ENCODE assay signal across 1 cellular context in the genomic region with DNA sequence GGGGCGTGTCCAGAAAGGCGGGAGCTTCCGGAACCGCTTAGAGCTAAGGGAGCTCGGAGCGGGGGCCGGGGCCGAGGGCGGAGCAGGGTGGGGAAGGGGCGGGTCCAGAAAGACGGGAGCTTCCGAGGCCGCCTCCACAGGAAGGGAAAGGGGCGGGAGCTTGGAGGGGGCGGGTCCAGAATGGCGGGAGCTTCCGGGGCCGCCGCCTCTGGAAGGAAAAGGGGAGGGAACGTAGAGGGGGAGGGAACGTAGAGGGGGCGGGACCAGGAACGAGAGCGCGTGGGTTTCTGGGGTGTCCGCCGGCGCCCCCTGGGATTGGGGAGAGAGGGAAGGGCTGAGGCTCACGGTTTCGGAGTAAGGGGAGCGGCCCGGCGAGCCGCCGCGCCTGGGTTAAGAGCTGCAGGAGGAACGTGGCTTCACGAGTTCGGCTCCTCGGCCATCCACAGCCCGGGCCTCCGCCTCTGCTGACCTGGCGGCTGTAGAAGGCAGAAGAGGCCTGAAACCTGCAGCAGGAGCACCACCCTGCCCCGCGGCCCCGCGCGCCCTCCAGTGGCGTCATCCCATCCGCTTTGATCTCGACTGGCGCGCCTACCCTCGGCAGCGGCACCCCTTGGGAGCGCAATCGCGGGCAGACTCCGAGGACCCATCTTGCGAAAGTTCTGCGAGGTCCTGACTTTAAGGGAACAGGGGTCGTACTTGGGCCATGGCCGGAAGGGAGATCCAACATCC.
TF ChIP-seq lines count a peak whose summit lies in the region.

No MANE protein-coding gene starts in this region.

TF ChIP-seq in HEK293, 187 proteins besides CTCF, POLR2A, EP300 and RAD21 (continued from another document and continues in another):
- TF ChIP-seq, protein P1, sequence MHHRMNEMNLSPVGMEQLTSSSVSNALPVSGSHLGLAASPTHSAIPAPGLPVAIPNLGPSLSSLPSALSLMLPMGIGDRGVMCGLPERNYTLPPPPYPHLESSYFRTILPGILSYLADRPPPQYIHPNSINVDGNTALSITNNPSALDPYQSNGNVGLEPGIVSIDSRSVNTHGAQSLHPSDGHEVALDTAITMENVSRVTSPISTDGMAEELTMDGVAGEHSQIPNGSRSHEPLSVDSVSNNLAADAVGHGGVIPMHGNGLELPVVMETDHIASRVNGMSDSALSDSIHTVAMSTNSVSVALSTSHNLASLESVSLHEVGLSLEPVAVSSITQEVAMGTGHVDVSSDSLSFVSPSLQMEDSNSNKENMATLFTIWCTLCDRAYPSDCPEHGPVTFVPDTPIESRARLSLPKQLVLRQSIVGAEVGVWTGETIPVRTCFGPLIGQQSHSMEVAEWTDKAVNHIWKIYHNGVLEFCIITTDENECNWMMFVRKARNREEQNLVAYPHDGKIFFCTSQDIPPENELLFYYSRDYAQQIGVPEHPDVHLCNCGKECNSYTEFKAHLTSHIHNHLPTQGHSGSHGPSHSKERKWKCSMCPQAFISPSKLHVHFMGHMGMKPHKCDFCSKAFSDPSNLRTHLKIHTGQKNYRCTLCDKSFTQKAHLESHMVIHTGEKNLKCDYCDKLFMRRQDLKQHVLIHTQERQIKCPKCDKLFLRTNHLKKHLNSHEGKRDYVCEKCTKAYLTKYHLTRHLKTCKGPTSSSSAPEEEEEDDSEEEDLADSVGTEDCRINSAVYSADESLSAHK (tag by site-specific recombination; IDR thresholded peaks at IDR 0.05) = peak; percentile 64
- TF ChIP-seq GFI1B (tag by site-specific recombination; IDR thresholded peaks at IDR 0.05) (0 out of 2 replicates have a peak, but pooled peaks have one; percentile 22), GLI2 (tag by site-specific recombination; IDR thresholded peaks at IDR 0.05; ENCODE audit: borderline replicate concordance, low read depth) (no peak), ZNF596 (tag by site-specific recombination; IDR thresholded peaks at IDR 0.05) (no peak), ZNF292 (tag by site-specific recombination; IDR thresholded peaks at IDR 0.05; ENCODE audit: borderline replicate concordance, low read depth) (no peak), ZNF645 (tag by site-specific recombination; IDR thresholded peaks at IDR 0.05) (no peak), SP3 (tag by site-specific recombination; IDR thresholded peaks at IDR 0.05) (peak; percentile 97), OVOL3 (tag by site-specific recombination; IDR thresholded peaks at IDR 0.05) (peak; percentile 80), ZNF280D (tag by site-specific recombination; IDR thresholded peaks at IDR 0.05) (no peak), REST (tag by site-specific recombination; IDR thresholded peaks at IDR 0.05) (no peak; the same call in 1 of the 2 replicates), SP2 (tag by site-specific recombination; IDR thresholded peaks at IDR 0.05) (peak; percentile 96), KLF1 (tag by site-specific recombination; IDR thresholded peaks at IDR 0.05) (peak; percentile 92), ZNF560 (tag by site-specific recombination; IDR thresholded peaks at IDR 0.05; ENCODE audit: borderline replicate concordance) (no peak), ZNF510 (tag by site-specific recombination; IDR thresholded peaks at IDR 0.05; ENCODE audit: insufficient replicate concordance) (no peak), ZEB2 (tag by site-specific recombination; IDR thresholded peaks at IDR 0.05) (peak; percentile 91), ZNF48 (tag by site-specific recombination; IDR thresholded peaks at IDR 0.05) (no peak), ZNF2 (tag by site-specific recombination; IDR thresholded peaks at IDR 0.05) (peak; percentile 99)
- TF ChIP-seq, protein P2, sequence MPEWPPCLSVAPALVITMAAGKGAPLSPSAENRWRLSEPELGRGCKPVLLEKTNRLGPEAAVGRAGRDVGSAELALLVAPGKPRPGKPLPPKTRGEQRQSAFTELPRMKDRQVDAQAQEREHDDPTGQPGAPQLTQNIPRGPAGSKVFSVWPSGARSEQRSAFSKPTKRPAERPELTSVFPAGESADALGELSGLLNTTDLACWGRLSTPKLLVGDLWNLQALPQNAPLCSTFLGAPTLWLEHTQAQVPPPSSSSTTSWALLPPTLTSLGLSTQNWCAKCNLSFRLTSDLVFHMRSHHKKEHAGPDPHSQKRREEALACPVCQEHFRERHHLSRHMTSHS (tag by site-specific recombination; IDR thresholded peaks at IDR 0.05) = no peak; the same call in 1 of the 2 replicates
- TF ChIP-seq, protein P3, sequence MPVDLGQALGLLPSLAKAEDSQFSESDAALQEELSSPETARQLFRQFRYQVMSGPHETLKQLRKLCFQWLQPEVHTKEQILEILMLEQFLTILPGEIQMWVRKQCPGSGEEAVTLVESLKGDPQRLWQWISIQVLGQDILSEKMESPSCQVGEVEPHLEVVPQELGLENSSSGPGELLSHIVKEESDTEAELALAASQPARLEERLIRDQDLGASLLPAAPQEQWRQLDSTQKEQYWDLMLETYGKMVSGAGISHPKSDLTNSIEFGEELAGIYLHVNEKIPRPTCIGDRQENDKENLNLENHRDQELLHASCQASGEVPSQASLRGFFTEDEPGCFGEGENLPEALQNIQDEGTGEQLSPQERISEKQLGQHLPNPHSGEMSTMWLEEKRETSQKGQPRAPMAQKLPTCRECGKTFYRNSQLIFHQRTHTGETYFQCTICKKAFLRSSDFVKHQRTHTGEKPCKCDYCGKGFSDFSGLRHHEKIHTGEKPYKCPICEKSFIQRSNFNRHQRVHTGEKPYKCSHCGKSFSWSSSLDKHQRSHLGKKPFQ (tag by site-specific recombination; IDR thresholded peaks at IDR 0.05) = no peak
- TF ChIP-seq, protein P4, sequence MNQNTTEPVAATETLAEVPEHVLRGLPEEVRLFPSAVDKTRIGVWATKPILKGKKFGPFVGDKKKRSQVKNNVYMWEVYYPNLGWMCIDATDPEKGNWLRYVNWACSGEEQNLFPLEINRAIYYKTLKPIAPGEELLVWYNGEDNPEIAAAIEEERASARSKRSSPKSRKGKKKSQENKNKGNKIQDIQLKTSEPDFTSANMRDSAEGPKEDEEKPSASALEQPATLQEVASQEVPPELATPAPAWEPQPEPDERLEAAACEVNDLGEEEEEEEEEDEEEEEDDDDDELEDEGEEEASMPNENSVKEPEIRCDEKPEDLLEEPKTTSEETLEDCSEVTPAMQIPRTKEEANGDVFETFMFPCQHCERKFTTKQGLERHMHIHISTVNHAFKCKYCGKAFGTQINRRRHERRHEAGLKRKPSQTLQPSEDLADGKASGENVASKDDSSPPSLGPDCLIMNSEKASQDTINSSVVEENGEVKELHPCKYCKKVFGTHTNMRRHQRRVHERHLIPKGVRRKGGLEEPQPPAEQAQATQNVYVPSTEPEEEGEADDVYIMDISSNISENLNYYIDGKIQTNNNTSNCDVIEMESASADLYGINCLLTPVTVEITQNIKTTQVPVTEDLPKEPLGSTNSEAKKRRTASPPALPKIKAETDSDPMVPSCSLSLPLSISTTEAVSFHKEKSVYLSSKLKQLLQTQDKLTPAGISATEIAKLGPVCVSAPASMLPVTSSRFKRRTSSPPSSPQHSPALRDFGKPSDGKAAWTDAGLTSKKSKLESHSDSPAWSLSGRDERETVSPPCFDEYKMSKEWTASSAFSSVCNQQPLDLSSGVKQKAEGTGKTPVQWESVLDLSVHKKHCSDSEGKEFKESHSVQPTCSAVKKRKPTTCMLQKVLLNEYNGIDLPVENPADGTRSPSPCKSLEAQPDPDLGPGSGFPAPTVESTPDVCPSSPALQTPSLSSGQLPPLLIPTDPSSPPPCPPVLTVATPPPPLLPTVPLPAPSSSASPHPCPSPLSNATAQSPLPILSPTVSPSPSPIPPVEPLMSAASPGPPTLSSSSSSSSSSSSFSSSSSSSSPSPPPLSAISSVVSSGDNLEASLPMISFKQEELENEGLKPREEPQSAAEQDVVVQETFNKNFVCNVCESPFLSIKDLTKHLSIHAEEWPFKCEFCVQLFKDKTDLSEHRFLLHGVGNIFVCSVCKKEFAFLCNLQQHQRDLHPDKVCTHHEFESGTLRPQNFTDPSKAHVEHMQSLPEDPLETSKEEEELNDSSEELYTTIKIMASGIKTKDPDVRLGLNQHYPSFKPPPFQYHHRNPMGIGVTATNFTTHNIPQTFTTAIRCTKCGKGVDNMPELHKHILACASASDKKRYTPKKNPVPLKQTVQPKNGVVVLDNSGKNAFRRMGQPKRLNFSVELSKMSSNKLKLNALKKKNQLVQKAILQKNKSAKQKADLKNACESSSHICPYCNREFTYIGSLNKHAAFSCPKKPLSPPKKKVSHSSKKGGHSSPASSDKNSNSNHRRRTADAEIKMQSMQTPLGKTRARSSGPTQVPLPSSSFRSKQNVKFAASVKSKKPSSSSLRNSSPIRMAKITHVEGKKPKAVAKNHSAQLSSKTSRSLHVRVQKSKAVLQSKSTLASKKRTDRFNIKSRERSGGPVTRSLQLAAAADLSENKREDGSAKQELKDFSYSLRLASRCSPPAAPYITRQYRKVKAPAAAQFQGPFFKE (tag by site-specific recombination; IDR thresholded peaks at IDR 0.05; ENCODE audit: borderline replicate concordance) = peak; percentile 87; the same call in 1 of the 2 replicates
- TF ChIP-seq, protein P5, sequence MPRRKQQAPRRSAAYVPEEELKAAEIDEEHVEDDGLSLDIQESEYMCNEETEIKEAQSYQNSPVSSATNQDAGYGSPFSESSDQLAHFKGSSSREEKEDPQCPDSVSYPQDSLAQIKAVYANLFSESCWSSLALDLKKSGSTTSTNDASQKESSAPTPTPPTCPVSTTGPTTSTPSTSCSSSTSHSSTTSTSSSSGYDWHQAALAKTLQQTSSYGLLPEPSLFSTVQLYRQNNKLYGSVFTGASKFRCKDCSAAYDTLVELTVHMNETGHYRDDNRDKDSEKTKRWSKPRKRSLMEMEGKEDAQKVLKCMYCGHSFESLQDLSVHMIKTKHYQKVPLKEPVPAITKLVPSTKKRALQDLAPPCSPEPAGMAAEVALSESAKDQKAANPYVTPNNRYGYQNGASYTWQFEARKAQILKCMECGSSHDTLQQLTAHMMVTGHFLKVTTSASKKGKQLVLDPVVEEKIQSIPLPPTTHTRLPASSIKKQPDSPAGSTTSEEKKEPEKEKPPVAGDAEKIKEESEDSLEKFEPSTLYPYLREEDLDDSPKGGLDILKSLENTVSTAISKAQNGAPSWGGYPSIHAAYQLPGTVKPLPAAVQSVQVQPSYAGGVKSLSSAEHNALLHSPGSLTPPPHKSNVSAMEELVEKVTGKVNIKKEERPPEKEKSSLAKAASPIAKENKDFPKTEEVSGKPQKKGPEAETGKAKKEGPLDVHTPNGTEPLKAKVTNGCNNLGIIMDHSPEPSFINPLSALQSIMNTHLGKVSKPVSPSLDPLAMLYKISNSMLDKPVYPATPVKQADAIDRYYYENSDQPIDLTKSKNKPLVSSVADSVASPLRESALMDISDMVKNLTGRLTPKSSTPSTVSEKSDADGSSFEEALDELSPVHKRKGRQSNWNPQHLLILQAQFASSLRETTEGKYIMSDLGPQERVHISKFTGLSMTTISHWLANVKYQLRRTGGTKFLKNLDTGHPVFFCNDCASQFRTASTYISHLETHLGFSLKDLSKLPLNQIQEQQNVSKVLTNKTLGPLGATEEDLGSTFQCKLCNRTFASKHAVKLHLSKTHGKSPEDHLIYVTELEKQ (tag by site-specific recombination; IDR thresholded peaks at IDR 0.05; ENCODE audit: borderline replicate concordance) = peak; percentile 41; the same call in 1 of the 2 replicates
